37 cellular contexts compared by ENCODE assay signal in genomic region chr2:109666466-109666865, GRCh38.
"Had no signal": no experiment of that assay in that cellular context is flagged by ENCODE, and none has a peak within 500 bp of the region (broad histone marks: within the 10 kb centered on the region; RNA-seq: fewer than 3 reads in every experiment).

No MANE protein-coding gene starts in this region.

- H3K4me3 ChIP-seq: adrenal gland, ascending aorta, body of pancreas, breast epithelium, cardiac muscle cell had no signal

- H3K36me3 Mint-ChIP-seq: activated naive CD4-positive, alpha-beta T cell treated with anti-CD3 and anti-CD28 coated beads, Interleukin-2, amount 10 ng/mL, durations not matched to agents 7 days and 5 days; activated naive CD4-positive, alpha-beta T cell treated with anti-CD3 and anti-CD28 coated beads, Interleukin-2, amount 50 U/mL, for 24 hours; activated naive CD4-positive, alpha-beta T cell treated with anti-CD3 and anti-CD28 coated beads, Interleukin-2, amount 50 U/mL, for 72 hours; activated naive CD8-positive, alpha-beta T cell; activated naive CD8-positive, alpha-beta T cell treated with anti-CD3 and anti-CD28 coated beads for 36 hours; activated naive CD8-positive, alpha-beta T cell treated with anti-CD3 and anti-CD28 coated beads, Interleukin-2, amount 10 ng/mL, durations not matched to agents 7 days and 5 days; brain had no signal

- H3K9me3 ChIP-seq: adrenal gland, ascending aorta, body of pancreas, breast epithelium had no signal

- H3K4me3 Mint-ChIP-seq: activated naive CD4-positive, alpha-beta T cell treated with anti-CD3 and anti-CD28 coated beads for 36 hours; activated naive CD4-positive, alpha-beta T cell treated with anti-CD3 and anti-CD28 coated beads, Interleukin-2, amount 10 ng/mL, durations not matched to agents 7 days and 5 days; activated naive CD4-positive, alpha-beta T cell treated with anti-CD3 and anti-CD28 coated beads, Interleukin-2, amount 50 U/mL, for 24 hours; activated naive CD8-positive, alpha-beta T cell; activated naive CD8-positive, alpha-beta T cell treated with anti-CD3 and anti-CD28 coated beads for 36 hours; activated naive CD8-positive, alpha-beta T cell treated with anti-CD3 and anti-CD28 coated beads, Interleukin-2, amount 10 ng/mL, durations not matched to agents 7 days and 5 days; activated naive CD8-positive, alpha-beta T cell treated with anti-CD3 and anti-CD28 coated beads, Interleukin-2, amount 50 U/mL, for 24 hours; activated T-cell treated with anti-CD3 and anti-CD28 coated beads, Interleukin-2, amount 50 U/mL, for 24 hours; activated T-cell treated with anti-CD3 and anti-CD28 coated beads, Interleukin-2, amount 50 U/mL, for 4 hours; activated T-cell treated with anti-CD3 and anti-CD28 coated beads, Interleukin-2, amount 50 U/mL, for 72 hours; activated T-helper 1 cell treated with anti-CD3 and anti-CD28 coated beads, Interleukin-12 subunit alpha, Interleukin-12 subunit beta, Interleukin-2, Interleukin-4 antibody, amounts not matched to agents 30 ng/mL and 10 ng/mL and 1 ng/mL, durations not matched to agents 14 hours and 24 hours and 36 hours; activated T-helper 17 cell treated with anti-CD3 and anti-CD28 coated beads, Interleukin-2, amount 50 U/mL, for 72 hours; brain; central memory CD8-positive, alpha-beta T cell had no signal

- ATAC-seq: activated naive CD4-positive, alpha-beta T cell treated with anti-CD3 and anti-CD28 coated beads, Interleukin-2, amount 50 U/mL, for 72 hours; activated naive CD8-positive, alpha-beta T cell treated with anti-CD3 and anti-CD28 coated beads, Interleukin-2, amount 50 U/mL, for 24 hours; activated T-cell treated with anti-CD3 and anti-CD28 coated beads, Interleukin-2, amount 50 U/mL, for 4 hours; activated T-cell treated with anti-CD3 and anti-CD28 coated beads, Interleukin-2, amount 50 U/mL, for 72 hours; activated T-helper 17 cell treated with anti-CD3 and anti-CD28 coated beads, Interleukin-2, amount 50 U/mL, for 72 hours; body of pancreas had no signal

- H3K9me3 Mint-ChIP-seq: activated naive CD4-positive, alpha-beta T cell treated with anti-CD3 and anti-CD28 coated beads for 36 hours; activated naive CD4-positive, alpha-beta T cell treated with anti-CD3 and anti-CD28 coated beads, Interleukin-2, amount 10 ng/mL, durations not matched to agents 7 days and 5 days; activated naive CD4-positive, alpha-beta T cell treated with anti-CD3 and anti-CD28 coated beads, Interleukin-2, amount 50 U/mL, for 24 hours; activated naive CD4-positive, alpha-beta T cell treated with anti-CD3 and anti-CD28 coated beads, Interleukin-2, amount 50 U/mL, for 72 hours; activated naive CD8-positive, alpha-beta T cell treated with anti-CD3 and anti-CD28 coated beads for 36 hours; activated naive CD8-positive, alpha-beta T cell treated with anti-CD3 and anti-CD28 coated beads, Interleukin-2, amount 10 ng/mL, durations not matched to agents 7 days and 5 days; activated naive CD8-positive, alpha-beta T cell treated with anti-CD3 and anti-CD28 coated beads, Interleukin-2, amount 50 U/mL, for 24 hours; activated T-cell treated with anti-CD3 and anti-CD28 coated beads, Interleukin-2, amount 50 U/mL, for 24 hours; activated T-cell treated with anti-CD3 and anti-CD28 coated beads, Interleukin-2, amount 50 U/mL, for 4 hours; activated T-cell treated with anti-CD3 and anti-CD28 coated beads, Interleukin-2, amount 50 U/mL, for 72 hours; activated T-helper 1 cell treated with anti-CD3 and anti-CD28 coated beads, Interleukin-12 subunit alpha, Interleukin-12 subunit beta, Interleukin-2, Interleukin-4 antibody, amounts not matched to agents 30 ng/mL and 10 ng/mL and 1 ng/mL, durations not matched to agents 14 hours and 24 hours and 36 hours; activated T-helper 17 cell treated with anti-CD3 and anti-CD28 coated beads, Interleukin-2, amount 50 U/mL, for 72 hours; activated T-helper 2 cell treated with anti-CD3 and anti-CD28 coated beads, Interferon-gamma antibody, Interleukin-2, Interleukin-4, amounts not matched to agents 10 μg/mL and 5 μg/mL and 100 μg/mL, durations not matched to agents 14 hours and 24 hours and 36 hours; central memory CD8-positive, alpha-beta T cell had no signal

- H3K36me3 ChIP-seq: adrenal gland, ascending aorta, brain microvascular endothelial cell, breast epithelium, cardiac muscle cell had no signal

- H3K4me1 Mint-ChIP-seq: activated naive CD4-positive, alpha-beta T cell treated with anti-CD3 and anti-CD28 coated beads, Interleukin-2, amount 10 ng/mL, durations not matched to agents 7 days and 5 days; activated naive CD4-positive, alpha-beta T cell treated with anti-CD3 and anti-CD28 coated beads, Interleukin-2, amount 50 U/mL, for 24 hours; activated naive CD8-positive, alpha-beta T cell treated with anti-CD3 and anti-CD28 coated beads for 36 hours; activated naive CD8-positive, alpha-beta T cell treated with anti-CD3 and anti-CD28 coated beads, Interleukin-2, amount 10 ng/mL, durations not matched to agents 7 days and 5 days; activated naive CD8-positive, alpha-beta T cell treated with anti-CD3 and anti-CD28 coated beads, Interleukin-2, amount 50 U/mL, for 24 hours; activated T-helper 17 cell treated with anti-CD3 and anti-CD28 coated beads, Interleukin-2, amount 50 U/mL, for 72 hours; central memory CD8-positive, alpha-beta T cell had no signal

- H3K27ac ChIP-seq: adrenal gland, body of pancreas, brain microvascular endothelial cell, breast epithelium, cardiac muscle cell had no signal

- H3K27me3 ChIP-seq: adrenal gland, ascending aorta, body of pancreas, breast epithelium, cardiac muscle cell had no signal

- DNase-seq: activated effector memory CD4-positive, alpha-beta T cell treated with anti-CD3 and anti-CD28 coated beads, Interleukin-2, amount 50 U/mL, for 16 hours; activated effector memory CD4-positive, alpha-beta T cell treated with Interleukin-2 at 50 U/mL for 16 hours; activated gamma-delta T cell; activated gamma-delta T cell treated with Interleukin-2 at 50 U/mL for 16 hours; activated naive CD4-positive, alpha-beta T cell; activated naive CD4-positive, alpha-beta T cell treated with anti-CD3 and anti-CD28 coated beads for 36 hours; activated naive CD4-positive, alpha-beta T cell treated with anti-CD3 and anti-CD28 coated beads, Interleukin-2, amount 10 ng/mL, durations not matched to agents 7 days and 5 days; activated naive CD4-positive, alpha-beta T cell treated with anti-CD3 and anti-CD28 coated beads, Interleukin-2, amount 50 U/mL, for 16 hours; activated naive CD4-positive, alpha-beta T cell treated with Interleukin-2 at 50 U/mL for 16 hours; activated naive CD8-positive, alpha-beta T cell treated with anti-CD3 and anti-CD28 coated beads for 36 hours; activated naive CD8-positive, alpha-beta T cell treated with anti-CD3 and anti-CD28 coated beads, Interleukin-2, amount 10 ng/mL, durations not matched to agents 7 days and 5 days; activated naive CD8-positive, alpha-beta T cell treated with anti-CD3 and anti-CD28 coated beads, Interleukin-2, amount 50 U/mL, for 24 hours; activated T-cell treated with anti-CD3 and anti-CD28 coated beads, Interleukin-2, amount 50 U/mL, for 24 hours; activated T-cell treated with anti-CD3 and anti-CD28 coated beads, Interleukin-2, amount 50 U/mL, for 4 hours; activated T-cell treated with anti-CD3 and anti-CD28 coated beads, Interleukin-2, amount 50 U/mL, for 48 hours; activated T-cell treated with anti-CD3 and anti-CD28 coated beads, Interleukin-2, amount 50 U/mL, for 72 hours; adrenal gland; amniotic stem cell; amygdala; anterior cingulate cortex; aorta; body of pancreas; brain microvascular endothelial cell; caudate nucleus; central memory CD4-positive, alpha-beta T cell; cerebellar nuclear complex had no signal

- H3K4me1 ChIP-seq: adrenal gland, body of pancreas had no signal

- H3K27ac Mint-ChIP-seq: activated naive CD4-positive, alpha-beta T cell treated with anti-CD3 and anti-CD28 coated beads for 36 hours; activated naive CD4-positive, alpha-beta T cell treated with anti-CD3 and anti-CD28 coated beads, Interleukin-2, amount 10 ng/mL, durations not matched to agents 7 days and 5 days; activated naive CD4-positive, alpha-beta T cell treated with anti-CD3 and anti-CD28 coated beads, Interleukin-2, amount 50 U/mL, for 24 hours; activated naive CD4-positive, alpha-beta T cell treated with anti-CD3 and anti-CD28 coated beads, Interleukin-2, amount 50 U/mL, for 72 hours; activated naive CD8-positive, alpha-beta T cell; activated naive CD8-positive, alpha-beta T cell treated with anti-CD3 and anti-CD28 coated beads for 36 hours; activated naive CD8-positive, alpha-beta T cell treated with anti-CD3 and anti-CD28 coated beads, Interleukin-2, amount 10 ng/mL, durations not matched to agents 7 days and 5 days; activated naive CD8-positive, alpha-beta T cell treated with anti-CD3 and anti-CD28 coated beads, Interleukin-2, amount 50 U/mL, for 24 hours; activated T-cell treated with anti-CD3 and anti-CD28 coated beads, Interleukin-2, amount 50 U/mL, for 24 hours; activated T-cell treated with anti-CD3 and anti-CD28 coated beads, Interleukin-2, amount 50 U/mL, for 72 hours; activated T-helper 1 cell treated with anti-CD3 and anti-CD28 coated beads, Interleukin-12 subunit alpha, Interleukin-12 subunit beta, Interleukin-2, Interleukin-4 antibody, amounts not matched to agents 30 ng/mL and 10 ng/mL and 1 ng/mL, durations not matched to agents 14 hours and 24 hours and 36 hours; activated T-helper 17 cell treated with anti-CD3 and anti-CD28 coated beads, Interleukin-2, amount 50 U/mL, for 72 hours; activated T-helper 2 cell treated with anti-CD3 and anti-CD28 coated beads, Interferon-gamma antibody, Interleukin-2, Interleukin-4, amounts not matched to agents 10 μg/mL and 5 μg/mL and 100 μg/mL, durations not matched to agents 14 hours and 24 hours and 36 hours; brain had no signal
